ENCODE assay signal across 9 cellular contexts in the genomic region with DNA sequence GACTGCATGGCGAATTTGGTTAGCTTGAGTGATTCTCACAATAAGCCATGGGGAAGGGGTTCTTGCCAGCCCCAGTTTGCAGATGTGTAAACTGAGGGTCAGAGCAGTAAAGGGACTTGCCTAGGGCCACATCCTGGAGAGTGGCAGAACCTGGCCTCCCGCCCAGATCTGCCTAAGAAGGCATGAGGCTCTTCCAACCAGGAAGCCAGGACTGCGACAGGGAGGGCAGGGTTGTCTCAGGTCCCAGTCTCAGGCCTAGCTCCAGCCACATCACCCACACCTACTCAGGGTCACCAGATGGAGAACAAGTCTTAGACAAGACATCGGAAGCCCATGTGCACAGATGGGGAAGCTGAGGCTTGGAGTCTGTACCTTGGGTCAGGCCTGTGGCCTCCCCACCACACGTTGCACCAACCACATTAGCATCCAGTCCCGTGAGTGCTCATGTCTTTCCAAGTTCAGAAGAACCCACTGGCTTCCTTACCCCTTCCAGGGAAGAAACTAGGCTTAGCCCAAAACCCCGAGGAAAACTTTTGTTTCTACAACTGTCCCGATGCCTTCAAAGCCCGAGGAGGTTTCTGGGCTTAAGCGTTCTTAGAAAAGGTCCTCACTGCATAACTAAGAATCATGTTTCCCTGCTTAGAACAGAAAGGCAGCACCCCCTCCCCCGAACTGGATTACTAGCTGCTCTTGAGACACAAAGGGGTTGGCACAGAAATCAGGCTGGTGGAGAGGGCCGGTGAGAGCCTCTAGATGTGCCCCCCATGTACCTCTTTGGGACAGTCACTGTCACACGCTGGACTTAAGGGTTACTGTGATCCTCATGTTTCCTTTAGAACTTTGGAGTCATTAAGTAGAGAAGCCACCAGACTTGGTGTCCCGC. TPM values are rescaled to one million over a fixed set of nuclear protein-coding genes. Genes with fewer than 3 reads are reported as not detected.
DNase-seq lines count a peak whose midpoint lies in the region; ATAC-seq, FAIRE-seq and TF ChIP-seq lines count a peak whose summit lies in the region.
"Had no signal": no experiment of that assay in that cellular context is flagged by ENCODE, and none has a peak within 500 bp of the region (broad histone marks: within the 10 kb centered on the region; RNA-seq: fewer than 3 reads in every experiment).

No MANE protein-coding gene starts in this region.

- H3K9me3 ChIP-seq in OCI-LY7 (ENCODE audit: low read length) (no peaks in the 10 kb centered on the region), H1 (ENCODE audit: insufficient read depth in 2 of 2, low read depth in 1 of 2, low read length in 1 of 2) (no peaks in the 10 kb centered on the region)

- H4K8ac ChIP-seq in H1 (ENCODE audit: extremely low read depth, insufficient read depth, low read length) = no peak overlapping the region

- peaks cover 21% of the 10 kb centered on the region for H3K36me3 ChIP-seq in OCI-LY7 (ENCODE audit: insufficient read depth, low read length)
- H3K36me3 ChIP-seq in H1 (ENCODE audit: control insufficient read depth in 2 of 4, insufficient read depth in 4 of 4, low read length in 3 of 4) = no peaks in the 10 kb centered on the region

- peak; percentile 0 for ATAC-seq in sciatic nerve

- H3K56ac ChIP-seq in H1 (replicated peaks; ENCODE audit: insufficient read length, low read depth, low read length) = no peak overlapping the region

- H3K23ac ChIP-seq in H1 (ENCODE audit: insufficient read length) = no peak overlapping the region

- DNase-seq in GM12891 (ENCODE audit: insufficient read length, low spot score) (no peak), OCI-LY7 (ENCODE audit: low spot score) (peak; percentile 59), H1 (ENCODE audit: low read depth in 1 of 2, low spot score in 2 of 2) (no peak), sciatic nerve (ENCODE audit: low spot score) (no peak), mesenteric fat pad (ENCODE audit: low spot score) (no peak), 8988T (no peak), NCI-H2107 treated with DMSO at 0.1 percent for 48 hours (lab: John Stamatoyannopoulos, UW; ENCODE audit: unreplicated experiment) (no peak), SW 1271 (lab: John Stamatoyannopoulos, UW) (no peak)

- H2BK12ac ChIP-seq in H1 (ENCODE audit: low read depth, low read length) = no peak overlapping the region

- no peak overlapping the region for H2AK5ac ChIP-seq in H1 (ENCODE audit: low read depth, low read length)

- H3K23me2 ChIP-seq in H1 (ENCODE audit: low read depth, low read length) = peaks cover 2% of the 10 kb centered on the region; the same call in 1 of the 2 replicates

- H3K27me3 ChIP-seq in H1 (replicated peaks in 1 of 4; ENCODE audit: control insufficient read depth in 3 of 4, extremely low read depth in 1 of 4, insufficient read depth in 3 of 4, low read length in 3 of 4) = peaks cover 2 to 20% (median 13%) of the 10 kb centered on the region in 4 experiments; a peak in 6 of 7 replicates

- H3K9ac ChIP-seq in H1 (replicated peaks in 1 of 4; ENCODE audit: extremely low read depth in 1 of 4, low read depth in 3 of 4, low read length in 3 of 4) = no peak overlapping the region

- H3K4me3 ChIP-seq in OCI-LY7 (ENCODE audit: low read depth, low read length, poor library complexity, severe bottlenecking) (peak overlapping the region; percentile 90), H1 (ENCODE audit: extremely low read depth in 1 of 4, insufficient read depth in 2 of 4, low read depth in 3 of 4, low read length in 4 of 4) (no peak overlapping the region)

- no peak overlapping the region for H3K4ac ChIP-seq in H1 (replicated peaks; ENCODE audit: insufficient read length, low read depth, low read length)

- no peak overlapping the region for H4K5ac ChIP-seq in H1 (ENCODE audit: insufficient read length, low read depth, low read length)

- no peak for TF ChIP-seq EP300 in H1 (IDR thresholded peaks at IDR 0.05; ENCODE audit: borderline replicate concordance in 1 of 2, low read depth in 2 of 2, low read length in 2 of 2)

- H4K20me1 ChIP-seq in OCI-LY7 (ENCODE audit: insufficient read depth, low read length) = no peaks in the 10 kb centered on the region
- H4K20me1 ChIP-seq in H1 (replicated peaks in 1 of 2; ENCODE audit: control insufficient read depth in 1 of 2, insufficient read depth in 2 of 2, low read length in 2 of 2) = no peaks in the 10 kb centered on the region

- no peaks in the 10 kb centered on the region for H3K9me2 ChIP-seq in OCI-LY7 (ENCODE audit: insufficient read depth, low read length)

- no peak overlapping the region for H2BK15ac ChIP-seq in H1 (ENCODE audit: low read length)

- H3K4me1 ChIP-seq in OCI-LY7 (ENCODE audit: insufficient read depth, low read length, poor library complexity, severe bottlenecking) (peaks cover 56% of the 10 kb centered on the region), H1 (replicated peaks in 1 of 4; ENCODE audit: control insufficient read depth in 3 of 4, insufficient read depth in 4 of 4, low read length in 3 of 4) (peaks cover 3 to 20% (median 13%) of the 10 kb centered on the region in 4 experiments; a peak in 6 of 7 replicates)

- no peak for FAIRE-seq in GM12891 (lab: Jason Lieb, UNC)
- no peak for FAIRE-seq in H1 (lab: Jason Lieb, UNC)
- FAIRE-seq: keratinocyte had no signal

- H3K4me2 ChIP-seq in OCI-LY7 (ENCODE audit: low read length) (peak overlapping the region; percentile 74), H1 (ENCODE audit: insufficient read depth in 1 of 2, low read depth in 2 of 2, low read length in 2 of 2) (no peak overlapping the region)

- intact Hi-C loops in OCI-LY7 (cut with micrococcal nuclease; ENCODE audit: unreplicated experiment) (loop anchor here (10.0 kb wide), 1 partner anchor 401 kb away; no protein-coding TSS in a partner anchor), sciatic nerve (cut with DNase I) (no loop called here)

- POLR2A ChIA-PET in OCI-LY7 (lab: Charles Lee) (interaction anchor here (0.6 to 7.9 kb wide), 5 partner anchors 19 to 405 kb away, joined by 3 to 132 read pairs (median 5); no protein-coding TSS in a partner anchor), H1 (lab: Charles Lee; ENCODE audit: partially characterized antibody) (interaction anchor here (0.9 to 1.6 kb wide), 3 partner anchors 17 to 35 kb away, joined by 3 to 4 read pairs (median 3); no protein-coding TSS in a partner anchor)

- H3K14ac ChIP-seq in H1 (ENCODE audit: insufficient read length) = no peak overlapping the region

- H3K27ac ChIP-seq in OCI-LY7 (ENCODE audit: low read depth, low read length, poor library complexity, severe bottlenecking) = peak overlapping the region; percentile 76
- H3K27ac ChIP-seq in H1 (ENCODE audit: low read depth, low read length) = no peak overlapping the region

- H2BK20ac ChIP-seq in H1 (ENCODE audit: low read length) = peak overlapping the region; percentile 43; the same call in 1 of the 2 replicates

- H3K79me2 ChIP-seq in OCI-LY7 (ENCODE audit: insufficient read depth, low read depth, low read length) = peaks cover 73% of the 10 kb centered on the region
- H3K79me2 ChIP-seq in H1 (ENCODE audit: control insufficient read depth in 1 of 2, insufficient read depth in 2 of 2, low read length in 2 of 2) = no peaks in the 10 kb centered on the region

- CTCF ChIA-PET in OCI-LY7 (lab: Charles Lee; ENCODE audit: unreplicated experiment) (interaction anchor here (0.6 to 1.7 kb wide), 7 partner anchors 13 to 231 kb away, joined by 3 to 7 read pairs (median 4); no protein-coding TSS in a partner anchor), H1 (lab: Charles Lee; ENCODE audit: partially characterized antibody) (interaction anchor here (0.7 to 2.5 kb wide), 12 partner anchors 11 to 282 kb away, joined by 3 to 14 read pairs (median 5); a partner anchor contains a TSS)

- no peak overlapping the region for H4K91ac ChIP-seq in H1 (replicated peaks; ENCODE audit: insufficient read length, low read length)

- no peaks in the 10 kb centered on the region for H3K79me1 ChIP-seq in H1 (ENCODE audit: low read depth, low read length)

- H2BK120ac ChIP-seq in H1 (replicated peaks; ENCODE audit: low read depth, low read length) = no peak overlapping the region

- BruUV-seq in OCI-LY7 (replicated peaks; lab: Mats Ljungman, UMichigan) = no TSS peak

- 82% methylated on average over 14 of the region's 14 CpGs; no CpG with 5 or more reads in 1 of the 2 experiments for WGBS in H1 (ENCODE audit: extremely low coverage in 1 of 2, insufficient coverage in 1 of 2, insufficient read length in 1 of 2, insufficient replicate concordance in 2 of 2, low coverage in 1 of 2, low lambda C conversion rate in 2 of 2, missing lambda C conversion rate in 1 of 2), 2 experiments

- no peak for TF ChIP-seq CTCF in OCI-LY7 (conservative IDR thresholded peaks at IDR 0.05; ENCODE audit: low read length)
- TF ChIP-seq CTCF in H1 (IDR thresholded peaks at IDR 0.05; ENCODE audit: control extremely low read depth in 1 of 3, insufficient read depth in 1 of 3, low read depth in 1 of 3, low read length in 3 of 3) = no peak

- no peak for TF ChIP-seq RAD21 in H1 (IDR thresholded peaks at IDR 0.05 in 1 of 2, conservative IDR thresholded peaks at IDR 0.05 in 1 of 2; ENCODE audit: low read depth in 2 of 2, low read length in 2 of 2)

- H3K18ac ChIP-seq in H1 (ENCODE audit: extremely low read depth, low read length) = no peak overlapping the region

- H2BK5ac ChIP-seq in H1 (ENCODE audit: low read depth, low read length) = no peak overlapping the region

- H2AFZ ChIP-seq in OCI-LY7 (ENCODE audit: low read length) (peak overlapping the region; percentile 4; the same call in 1 of the 2 replicates), H1 (ENCODE audit: low read length) (no peak overlapping the region)

- peak; percentile 52; the same call in 1 of the 2 replicates for TF ChIP-seq POLR2A in GM12891 (IDR thresholded peaks at IDR 0.05; ENCODE audit: low read depth, low read length)
- no peak for TF ChIP-seq POLR2A in H1 (IDR thresholded peaks at IDR 0.05; ENCODE audit: control extremely low read depth in 1 of 2, low read depth in 2 of 2, low read length in 2 of 2)

RNA-seq across cellular contexts. Expression of a gene that starts 2.3 kb away (rescaled TPM):
- 11.3 TPM for polyA plus RNA-seq in GM12891 (2012; ENCODE audit: low read depth, missing spikeins)
- 17.8 and 25.0 TPM in 2 replicates for total RNA-seq in OCI-LY7 (2014; rRNA removed; shearing (Covaris generic))
- total RNA-seq in OCI-LY7 (2022) = 35.0 and 38.4 TPM in 2 replicates
- total RNA-seq in H1 (2021; fragmentation: NEBNext Ultra II Directional; extraction: Animal tissue kit (Norgen Biotek cat#: 25700)) = 3.1 and 3.5 TPM in 2 replicates
- polyA plus RNA-seq in H1 (2011; rRNA removed) = 3.1 and 4.1 TPM in 2 replicates
- 2.5 TPM for polyA plus RNA-seq in H1 (2011; cell fraction: cytosol; rRNA removed)
- 5.1 TPM for polyA plus RNA-seq in H1 (2011; cell fraction: nucleus; rRNA removed)
- polyA plus RNA-seq in H1 (2012, experiment 1 of 2) = 2.3 to 3.0 TPM (median 2.9 TPM) in 4 replicates
- 3.0 TPM for polyA plus RNA-seq in H1 (2012, experiment 2 of 2)
- polyA plus RNA-seq in H1 (2013, experiment 1 of 2) = 1.2 TPM
- polyA plus RNA-seq in H1 (2013, experiment 2 of 2) = 1.4 TPM
- 3.0 and 3.1 TPM in 2 replicates for polyA minus RNA-seq in H1 (2011; rRNA and poly(A)+ RNA removed)
- 2.4 TPM for polyA minus RNA-seq in H1 (2011; cell fraction: cytosol; rRNA and poly(A)+ RNA removed)
- polyA minus RNA-seq in H1 (2011; cell fraction: nucleus; rRNA and poly(A)+ RNA removed) = 1.7 TPM
- total RNA-seq in sciatic nerve = 4.2 TPM
- 6.3 TPM for total RNA-seq in mesenteric fat pad

RNA-seq across cellular contexts. Expression of a gene that starts 15.5 kb away (rescaled TPM):
- polyA plus RNA-seq in GM12891 (2012; ENCODE audit: low read depth, missing spikeins) = 0.19 TPM
- 0.16 and 0.46 TPM in 2 replicates for total RNA-seq in OCI-LY7 (2014; rRNA removed; shearing (Covaris generic))
- total RNA-seq in OCI-LY7 (2022) (0.11 and 0.28 TPM in 2 replicates), sciatic nerve (8.6 TPM), mesenteric fat pad (13.9 TPM)
- total RNA-seq in H1 (2021; fragmentation: NEBNext Ultra II Directional; extraction: Animal tissue kit (Norgen Biotek cat#: 25700)) = 3.4 TPM in 2 replicates
- polyA plus RNA-seq in H1 (2011; rRNA removed) = 3.9 and 5.0 TPM in 2 replicates
- polyA plus RNA-seq in H1 (2011; cell fraction: cytosol; rRNA removed) = 4.2 TPM
- polyA plus RNA-seq in H1 (2011; cell fraction: nucleus; rRNA removed) = 3.9 TPM
- polyA plus RNA-seq in H1 (2012, experiment 1 of 2) = 2.0 to 3.0 TPM (median 2.6 TPM) in 4 replicates
- 4.4 TPM for polyA plus RNA-seq in H1 (2012, experiment 2 of 2)
- 1.6 TPM for polyA plus RNA-seq in H1 (2013, experiment 1 of 2)
- 1.5 TPM for polyA plus RNA-seq in H1 (2013, experiment 2 of 2)
- polyA minus RNA-seq in H1 (2011; rRNA and poly(A)+ RNA removed) = 2.3 TPM in 2 replicates
- 3.4 TPM for polyA minus RNA-seq in H1 (2011; cell fraction: cytosol; rRNA and poly(A)+ RNA removed)
- 4.0 TPM for polyA minus RNA-seq in H1 (2011; cell fraction: nucleus; rRNA and poly(A)+ RNA removed)
- polyA plus RNA-seq: keratinocyte had no signal
